In the genomic region with DNA sequence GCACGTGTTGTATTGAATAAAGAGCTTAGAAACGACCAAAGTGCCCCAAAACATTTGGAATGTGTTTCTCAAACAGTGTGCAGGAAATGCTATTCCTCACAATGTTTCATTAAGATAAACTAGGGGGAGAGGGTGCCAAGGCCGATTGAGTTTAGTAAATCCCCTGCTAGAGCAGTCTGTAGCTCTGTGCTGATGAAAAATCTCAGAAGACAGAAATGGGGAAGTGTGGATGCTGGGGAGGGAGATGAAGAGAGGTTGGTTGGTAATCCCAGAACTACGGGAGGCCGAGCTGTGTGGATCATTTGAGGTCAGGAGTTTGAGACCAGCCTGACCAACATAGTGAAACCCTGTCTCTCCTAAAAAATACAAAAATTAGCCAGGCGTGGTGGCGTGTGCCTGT, we compare ENCODE assay signal across 17 cellular contexts.
DNase-seq lines count a peak whose midpoint lies in the region; ATAC-seq and TF ChIP-seq lines count a peak whose summit lies in the region.
"Had no signal": no experiment of that assay in that cellular context is flagged by ENCODE, and none has a peak within 500 bp of the region (broad histone marks: within the 10 kb centered on the region; RNA-seq: fewer than 3 reads in every experiment).

No MANE protein-coding gene starts in this region.

- H3K4me3 ChIP-seq in CD4-positive, alpha-beta memory T cell (ENCODE audit: low read length in 2 of 2): no peak overlapping the region
- H3K4me3 ChIP-seq in naive thymus-derived CD4-positive, alpha-beta T cell (ENCODE audit: low read length): no peak overlapping the region
- no peak overlapping the region for H3K4me3 ChIP-seq in SK-N-SH (ENCODE audit: low read depth in 2 of 2, low read length in 1 of 2)
- H3K4me3 ChIP-seq: PC-9 had no signal

- no peak for TF ChIP-seq RAD21 in SK-N-SH (IDR thresholded peaks at IDR 0.05; ENCODE audit: low read length)

- no peaks in the 10 kb centered on the region for H3K27me3 Mint-ChIP-seq in T-helper 1 cell treated with Interleukin-12 subunit alpha and Interleukin-12 subunit beta and Interleukin-4 antibody, amounts not matched to agents 30 μg/mL and 1 μg/mL, for 36 hours (ENCODE audit: low read depth)
- H3K27me3 Mint-ChIP-seq in CD4-positive, alpha-beta memory T cell: no peaks in the 10 kb centered on the region
- no peaks in the 10 kb centered on the region for H3K27me3 Mint-ChIP-seq in T-helper 17 cell
- peaks cover 0 to 3% (median 0%) of the 10 kb centered on the region in 5 donors for H3K27me3 Mint-ChIP-seq in naive thymus-derived CD4-positive, alpha-beta T cell

- peaks cover 67% of the 10 kb centered on the region for H3K4me1 Mint-ChIP-seq in T-helper 1 cell treated with Interleukin-12 subunit alpha and Interleukin-12 subunit beta and Interleukin-4 antibody, amounts not matched to agents 30 μg/mL and 1 μg/mL, for 36 hours (ENCODE audit: low read depth)
- peaks cover 19 to 45% (median 33%) of the 10 kb centered on the region in 4 donors for H3K4me1 Mint-ChIP-seq in CD4-positive, alpha-beta memory T cell
- peaks cover 26% of the 10 kb centered on the region for H3K4me1 Mint-ChIP-seq in T-helper 17 cell
- H3K4me1 Mint-ChIP-seq in naive thymus-derived CD4-positive, alpha-beta T cell: peaks cover 10 to 62% (median 44%) of the 10 kb centered on the region in 7 donors

- no peak overlapping the region for H3K4me2 ChIP-seq in SK-N-SH
- H3K4me2 ChIP-seq: PC-9 had no signal

- H4K20me1 ChIP-seq in SK-N-SH (ENCODE audit: insufficient read depth): no peaks in the 10 kb centered on the region

- DNase-seq in T-helper 1 cell (no peak), T-helper 17 cell (no peak), SK-N-SH (no peak)
- no peak for DNase-seq in CD4-positive, alpha-beta memory T cell
- DNase-seq in naive thymus-derived CD4-positive, alpha-beta T cell: no peak
- DNase-seq: DMS53; HCEC 1CT; IMR-90; NCI-H1436; NCI-H2081; NCI-H526; NK-92 treated with Interleukin-12 subunit alpha and Interleukin-12 subunit beta, amount 100 ng/mL, for 24 hours; PC-9 had no signal

- TF ChIP-seq CTCF in SK-N-SH (IDR thresholded peaks at IDR 0.05): no peak

- H3K4me1 ChIP-seq in CD4-positive, alpha-beta memory T cell (ENCODE audit: insufficient read depth, low read length): peaks cover 28% of the 10 kb centered on the region
- peaks cover 12 to 21% of the 10 kb centered on the region in 2 donors for H3K4me1 ChIP-seq in naive thymus-derived CD4-positive, alpha-beta T cell (ENCODE audit: control insufficient read depth in 2 of 2, insufficient read depth in 2 of 2, low read length in 2 of 2)
- no peaks in the 10 kb centered on the region; a peak in 1 of 4 replicates for H3K4me1 ChIP-seq in SK-N-SH (ENCODE audit: control insufficient read depth in 1 of 2, insufficient read depth in 2 of 2, low read depth in 1 of 2, low read length in 1 of 2)

- intact Hi-C loops in CD4-positive, alpha-beta memory T cell (cut with micrococcal nuclease): loop anchor here (5.0 kb wide), 1 partner anchor 118 kb away; no protein-coding TSS in a partner anchor
- intact Hi-C loops in naive thymus-derived CD4-positive, alpha-beta T cell (cut with micrococcal nuclease): loop anchor here in 1 of 2 donors (5.0 kb wide), 1 partner anchor 208 kb away; no protein-coding TSS in a partner anchor

- no peaks in the 10 kb centered on the region for H3K9me3 ChIP-seq in CD4-positive, alpha-beta memory T cell (ENCODE audit: control insufficient read depth in 1 of 2, low read length in 2 of 2)
- H3K9me3 ChIP-seq in T-helper 17 cell (ENCODE audit: control insufficient read depth, low read length, poor library complexity, severe bottlenecking): no peaks in the 10 kb centered on the region
- H3K9me3 ChIP-seq in naive thymus-derived CD4-positive, alpha-beta T cell (ENCODE audit: control insufficient read depth in 2 of 3, low read length in 3 of 3): no peaks in the 10 kb centered on the region
- H3K9me3 ChIP-seq in SK-N-SH: no peaks in the 10 kb centered on the region

- no peaks in the 10 kb centered on the region for H3K9me2 ChIP-seq in SK-N-SH

- 13% methylated on average over 7 of the region's 7 CpGs for WGBS in SK-N-SH (ENCODE audit: low lambda C conversion rate)

- no peak for TF ChIP-seq EP300 in SK-N-SH (IDR thresholded peaks at IDR 0.05; ENCODE audit: borderline replicate concordance in 1 of 2, low read depth in 1 of 2, low read length in 1 of 2)

- H3K9ac ChIP-seq in SK-N-SH: no peak overlapping the region

- POLR2A ChIA-PET in CD4-positive, alpha-beta memory T cell (lab: Charles Lee; ENCODE audit: partially characterized antibody): no interaction called here
- POLR2A ChIA-PET in naive thymus-derived CD4-positive, alpha-beta T cell (lab: Charles Lee): interaction anchor here (1.3 kb wide), 1 partner anchor 9 kb away, joined by 3 read pairs; no protein-coding TSS in a partner anchor
- POLR2A ChIA-PET in SK-N-SH (lab: Yijun Ruan, JAX): no interaction called here

- no peaks in the 10 kb centered on the region for H3K36me3 ChIP-seq in CD4-positive, alpha-beta memory T cell (ENCODE audit: insufficient read depth, low read length)
- H3K36me3 ChIP-seq in naive thymus-derived CD4-positive, alpha-beta T cell (ENCODE audit: control insufficient read depth in 2 of 3, insufficient read depth in 3 of 3, low read length in 3 of 3): no peaks in the 10 kb centered on the region
- no peaks in the 10 kb centered on the region for H3K36me3 ChIP-seq in SK-N-SH (replicated peaks in 1 of 2; ENCODE audit: control insufficient read depth in 1 of 2, insufficient read depth in 2 of 2, low read length in 1 of 2)

- no peaks in the 10 kb centered on the region for H3F3A ChIP-seq in SK-N-SH (replicated peaks; ENCODE audit: insufficient read depth)

- H3K36me3 Mint-ChIP-seq in T-helper 1 cell treated with Interleukin-12 subunit alpha and Interleukin-12 subunit beta and Interleukin-4 antibody, amounts not matched to agents 30 μg/mL and 1 μg/mL, for 36 hours (ENCODE audit: low read depth): peaks cover 1% of the 10 kb centered on the region
- H3K36me3 Mint-ChIP-seq in CD4-positive, alpha-beta memory T cell: peaks cover 0 to 6% of the 10 kb centered on the region in 2 donors
- H3K36me3 Mint-ChIP-seq in T-helper 17 cell (ENCODE audit: low read depth): no peaks in the 10 kb centered on the region
- no peaks in the 10 kb centered on the region for H3K36me3 Mint-ChIP-seq in naive thymus-derived CD4-positive, alpha-beta T cell

- no peaks in the 10 kb centered on the region for H3K9me3 Mint-ChIP-seq in T-helper 1 cell treated with Interleukin-12 subunit alpha and Interleukin-12 subunit beta and Interleukin-4 antibody, amounts not matched to agents 30 μg/mL and 1 μg/mL, for 36 hours
- peaks cover 0 to 4% (median 0%) of the 10 kb centered on the region in 8 donors for H3K9me3 Mint-ChIP-seq in CD4-positive, alpha-beta memory T cell
- H3K9me3 Mint-ChIP-seq in naive thymus-derived CD4-positive, alpha-beta T cell: no peaks in the 10 kb centered on the region

- H3K79me2 ChIP-seq in SK-N-SH (ENCODE audit: insufficient read depth): no peaks in the 10 kb centered on the region

- H3K27ac ChIP-seq in CD4-positive, alpha-beta memory T cell (ENCODE audit: low read depth, low read length): no peak overlapping the region
- H3K27ac ChIP-seq in naive thymus-derived CD4-positive, alpha-beta T cell (ENCODE audit: low read depth, low read length): no peak overlapping the region
- no peak overlapping the region for H3K27ac ChIP-seq in SK-N-SH (ENCODE audit: low read depth in 2 of 2, low read length in 1 of 2)
- H3K27ac ChIP-seq: 22Rv1, PC-9 had no signal

- ATAC-seq in T-helper 17 cell: no peak
- ATAC-seq in naive thymus-derived CD4-positive, alpha-beta T cell: no peak
- no peak for ATAC-seq in GM21529 (IDR thresholded peaks at IDR 0.05; ENCODE audit: unreplicated experiment)
- ATAC-seq in HG03135 (IDR thresholded peaks at IDR 0.05; ENCODE audit: unreplicated experiment): no peak

- no peak overlapping the region for H3K27ac Mint-ChIP-seq in T-helper 1 cell treated with Interleukin-12 subunit alpha and Interleukin-12 subunit beta and Interleukin-4 antibody, amounts not matched to agents 30 μg/mL and 1 μg/mL, for 36 hours
- H3K27ac Mint-ChIP-seq in CD4-positive, alpha-beta memory T cell: peak overlapping the region in 4 of 7 donors; percentile 32 to 68 (median 48)
- peak overlapping the region; percentile 54 for H3K27ac Mint-ChIP-seq in T-helper 17 cell
- H3K27ac Mint-ChIP-seq in naive thymus-derived CD4-positive, alpha-beta T cell: peak overlapping the region in 8 of 9 donors; percentile 13 to 96 (median 83)

- H3K4me3 Mint-ChIP-seq in T-helper 1 cell treated with Interleukin-12 subunit alpha and Interleukin-12 subunit beta and Interleukin-4 antibody, amounts not matched to agents 30 μg/mL and 1 μg/mL, for 36 hours: peak overlapping the region; percentile 9
- peak overlapping the region in 1 of 8 donors; percentile 26 for H3K4me3 Mint-ChIP-seq in CD4-positive, alpha-beta memory T cell
- H3K4me3 Mint-ChIP-seq in T-helper 17 cell: no peak overlapping the region
- H3K4me3 Mint-ChIP-seq in naive thymus-derived CD4-positive, alpha-beta T cell: peak overlapping the region in 3 of 10 donors; percentile 21 to 52 (median 26)

- H3K27me3 ChIP-seq in CD4-positive, alpha-beta memory T cell (ENCODE audit: insufficient read depth, low read length): no peaks in the 10 kb centered on the region
- H3K27me3 ChIP-seq in naive thymus-derived CD4-positive, alpha-beta T cell (ENCODE audit: control insufficient read depth in 2 of 2, insufficient read depth in 2 of 2, low read length in 2 of 2): no peaks in the 10 kb centered on the region
- no peaks in the 10 kb centered on the region; the same call in 1 of the 2 replicates for H3K27me3 ChIP-seq in SK-N-SH (ENCODE audit: insufficient read depth)

- H2AFZ ChIP-seq in SK-N-SH (ENCODE audit: low read depth): no peak overlapping the region
- H2AFZ ChIP-seq: PC-9 had no signal

- CTCF ChIA-PET in CD4-positive, alpha-beta memory T cell (lab: Charles Lee; ENCODE audit: partially characterized antibody): interaction anchor here (1.0 to 5.9 kb wide), 6 partner anchors 8 to 434 kb away, joined by 3 to 59 read pairs (median 5); no protein-coding TSS in a partner anchor
- CTCF ChIA-PET in naive thymus-derived CD4-positive, alpha-beta T cell (lab: Charles Lee): interaction anchor here (0.6 to 2.2 kb wide), 3 partner anchors 208 to 383 kb away, joined by 3 to 8 read pairs (median 4); no protein-coding TSS in a partner anchor
- CTCF ChIA-PET in SK-N-SH (lab: Yijun Ruan, JAX): interaction anchor here (0.8 to 2.4 kb wide), 2 partner anchors 10 to 202 kb away, joined by 3 to 9 read pairs; no protein-coding TSS in a partner anchor

TF ChIP-seq in SK-N-SH, 30 proteins besides CTCF, POLR2A, EP300 and RAD21 (continues in another document):
- TF ChIP-seq, protein P1, sequence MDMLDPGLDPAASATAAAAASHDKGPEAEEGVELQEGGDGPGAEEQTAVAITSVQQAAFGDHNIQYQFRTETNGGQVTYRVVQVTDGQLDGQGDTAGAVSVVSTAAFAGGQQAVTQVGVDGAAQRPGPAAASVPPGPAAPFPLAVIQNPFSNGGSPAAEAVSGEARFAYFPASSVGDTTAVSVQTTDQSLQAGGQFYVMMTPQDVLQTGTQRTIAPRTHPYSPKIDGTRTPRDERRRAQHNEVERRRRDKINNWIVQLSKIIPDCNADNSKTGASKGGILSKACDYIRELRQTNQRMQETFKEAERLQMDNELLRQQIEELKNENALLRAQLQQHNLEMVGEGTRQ (IDR thresholded peaks at IDR 0.05; ENCODE audit: borderline replicate concordance, low read depth, low read length): no peak
- no peak for TF ChIP-seq TEAD4 (IDR thresholded peaks at IDR 0.05; ENCODE audit: borderline replicate concordance, insufficient read depth)
